8 cellular contexts compared by ENCODE assay signal in genomic region chr10:6348091-6348862, GRCh38.
A peak's percentile ranks its signal among the peaks of the same experiment; 100 is the strongest.
DNase-seq lines count a peak whose midpoint lies in the region; ATAC-seq lines count a peak whose summit lies in the region.

No MANE protein-coding gene starts in this region.

- peak overlapping the region; percentile 82 for H3K4me3 Mint-ChIP-seq in T-helper 1 cell treated with Interleukin-12 subunit alpha and Interleukin-12 subunit beta and Interleukin-4 antibody, amounts not matched to agents 30 μg/mL and 1 μg/mL, for 36 hours

- peaks cover 8% of the 10 kb centered on the region for H3K9me3 Mint-ChIP-seq in T-helper 1 cell treated with Interleukin-12 subunit alpha and Interleukin-12 subunit beta and Interleukin-4 antibody, amounts not matched to agents 30 μg/mL and 1 μg/mL, for 36 hours

- DNase-seq in activated naive CD8-positive, alpha-beta T cell treated with anti-CD3 and anti-CD28 coated beads, Interleukin-2, amount 50 U/mL, for 16 hours (ENCODE audit: low read depth, low spot score) = peak; percentile 54
- peak; percentile 34 to 58 for DNase-seq in stimulated activated CD8-positive, alpha-beta memory T cell treated with anti-CD3 and anti-CD28 coated beads, Interleukin-7, amount 100 ng/mL, for 1 hour (ENCODE audit: low read depth in 2 of 2)
- no peak for DNase-seq in LoVo (ENCODE audit: low spot score)
- no peak for DNase-seq in ureter (ENCODE audit: low spot score)

- 59 to 79% methylated on average over 8 to 9 of the region's 16 CpGs for WGBS in mesodermal cell (ENCODE audit: insufficient coverage in 2 of 2), 2 experiments

- peaks cover 2% of the 10 kb centered on the region for H3K9me3 ChIP-seq in mesodermal cell (ENCODE audit: control insufficient read depth, low read length)

- H3K4me1 ChIP-seq in mesodermal cell (ENCODE audit: control insufficient read depth, insufficient read depth, low read length, poor library complexity, severe bottlenecking) = peaks cover 20% of the 10 kb centered on the region

- H3K36me3 ChIP-seq in mesodermal cell (ENCODE audit: control insufficient read depth, insufficient read depth, low read length) = no peaks in the 10 kb centered on the region

- H3K36me3 Mint-ChIP-seq in T-helper 1 cell treated with Interleukin-12 subunit alpha and Interleukin-12 subunit beta and Interleukin-4 antibody, amounts not matched to agents 30 μg/mL and 1 μg/mL, for 36 hours (ENCODE audit: low read depth) = peaks cover 15% of the 10 kb centered on the region

- ATAC-seq in GM19025 (IDR thresholded peaks at IDR 0.05; ENCODE audit: low read depth, unreplicated experiment) = peak; percentile 96
- ATAC-seq in HG03139 (IDR thresholded peaks at IDR 0.05; ENCODE audit: unreplicated experiment) = peak; percentile 90

- H3K27me3 Mint-ChIP-seq in T-helper 1 cell treated with Interleukin-12 subunit alpha and Interleukin-12 subunit beta and Interleukin-4 antibody, amounts not matched to agents 30 μg/mL and 1 μg/mL, for 36 hours (ENCODE audit: low read depth) = no peaks in the 10 kb centered on the region

- peak overlapping the region; percentile 30 for H3K27ac ChIP-seq in mesodermal cell (ENCODE audit: low read depth, low read length, severe bottlenecking)

- H3K4me3 ChIP-seq in mesodermal cell (ENCODE audit: extremely low read depth, insufficient read depth, low read length, poor library complexity, severe bottlenecking) = no peak overlapping the region

- peaks cover 48% of the 10 kb centered on the region for H3K4me1 Mint-ChIP-seq in T-helper 1 cell treated with Interleukin-12 subunit alpha and Interleukin-12 subunit beta and Interleukin-4 antibody, amounts not matched to agents 30 μg/mL and 1 μg/mL, for 36 hours (ENCODE audit: low read depth)

- peak overlapping the region; percentile 89 for H3K27ac Mint-ChIP-seq in T-helper 1 cell treated with Interleukin-12 subunit alpha and Interleukin-12 subunit beta and Interleukin-4 antibody, amounts not matched to agents 30 μg/mL and 1 μg/mL, for 36 hours

Comparison
In these comparisons a context has a peak if more than half of its experiments do, and no peak if none do; other contexts are left out.
1. DNase-seq: peak in activated naive CD8-positive, alpha-beta T cell treated with anti-CD3 and anti-CD28 coated beads, Interleukin-2, amount 50 U/mL, for 16 hours (single experiment) and stimulated activated CD8-positive, alpha-beta memory T cell treated with anti-CD3 and anti-CD28 coated beads, Interleukin-7, amount 100 ng/mL, for 1 hour (2 of 2); none in LoVo (single experiment) and ureter (single experiment).